8 cellular contexts compared by ENCODE assay signal in the genomic region with DNA sequence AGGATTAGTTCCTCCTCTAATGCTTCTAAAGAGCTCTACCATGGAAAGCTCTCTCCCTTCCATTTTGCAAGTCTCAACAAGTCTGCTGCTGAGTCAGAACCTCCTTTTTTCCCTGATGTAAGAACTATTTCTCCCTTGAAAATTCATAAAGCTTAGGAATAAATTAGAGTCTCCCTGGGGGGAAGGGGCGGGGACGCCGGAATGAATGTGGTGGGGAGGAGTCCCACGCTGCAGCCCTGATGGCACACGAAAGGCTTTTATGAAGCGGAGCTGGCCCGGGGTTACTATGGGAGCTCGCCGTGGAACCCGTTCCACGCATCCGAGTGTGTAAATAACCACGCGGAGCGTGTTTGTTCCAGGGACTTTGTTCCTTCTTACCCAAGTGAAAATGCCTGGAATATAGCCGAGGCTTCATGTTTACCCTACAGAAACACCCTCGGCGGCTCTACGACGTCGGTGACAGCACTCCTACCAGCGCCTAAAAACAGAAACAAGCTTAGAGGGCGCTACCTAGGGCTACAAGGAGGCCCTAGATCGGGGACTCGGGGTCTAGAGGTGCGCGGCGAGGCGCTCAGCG. TPM values are rescaled to one million over a fixed set of nuclear protein-coding genes. Genes with fewer than 3 reads are reported as not detected.
DNase-seq lines count a peak whose midpoint lies in the region; ATAC-seq, FAIRE-seq and TF ChIP-seq lines count a peak whose summit lies in the region.

No MANE protein-coding gene starts in this region.

- H2AFZ ChIP-seq in SU-DHL-6 (ENCODE audit: low read depth, low read length, severe bottlenecking) (peak overlapping the region; percentile 95), hepatocyte (peak overlapping the region; percentile 62)

- no peaks in the 10 kb centered on the region for H3K4me1 ChIP-seq in hepatocyte (ENCODE audit: insufficient read depth)

- H3K79me2 ChIP-seq in SU-DHL-6 (ENCODE audit: insufficient read depth, low read length) (peaks cover 18% of the 10 kb centered on the region), hepatocyte (peaks cover 19% of the 10 kb centered on the region)

- H3K9me2 ChIP-seq in SU-DHL-6 (replicated peaks; ENCODE audit: insufficient read depth, low read length) (no peaks in the 10 kb centered on the region), hepatocyte (replicated peaks; ENCODE audit: insufficient read depth) (no peaks in the 10 kb centered on the region)

- H3K4me2 ChIP-seq in SU-DHL-6 (ENCODE audit: low read depth, low read length, poor library complexity, severe bottlenecking) (peak overlapping the region; percentile 90), hepatocyte (peak overlapping the region; percentile 84)

- H3K27me3 ChIP-seq in SU-DHL-6 (ENCODE audit: low read length) (no peaks in the 10 kb centered on the region), hepatocyte (no peaks in the 10 kb centered on the region)

- DNase-seq in EL (peak; percentile 84), HuH-7 (ENCODE audit: low spot score) (peak; percentile 50), astrocyte of the cerebellum (ENCODE audit: low read depth) (peak; percentile 89), hepatocyte (ENCODE audit: low spot score) (peak; percentile 83), pulmonary artery endothelial cell (ENCODE audit: low read depth, low spot score) (peak; percentile 60), GM12891 (ENCODE audit: insufficient read length, low spot score) (no peak)

- in situ Hi-C loops in astrocyte of the cerebellum (cut with HindIII; ENCODE audit: low sequenced_read_pairs), result loop anchor here (5.0 to 25.0 kb wide), 2 partner anchors 1094 to 1339 kb away; no protein-coding TSS in a partner anchor

- peak; percentile 23 for ATAC-seq in GM21576 (IDR thresholded peaks at IDR 0.05; ENCODE audit: unreplicated experiment)

- under 1% methylated on average over 30 of the region's 30 CpGs for WGBS in hepatocyte (ENCODE audit: low lambda C conversion rate, missing lambda C conversion rate)

- H3K4me3 ChIP-seq in SU-DHL-6 (ENCODE audit: insufficient read depth, low read length, poor library complexity, severe bottlenecking) (peak overlapping the region; percentile 79), astrocyte of the cerebellum (ENCODE audit: low read depth, low read length) (peak overlapping the region; percentile 88), hepatocyte (peak overlapping the region; percentile 54)

- FAIRE-seq in GM12891 (lab: Jason Lieb, UNC), result no peak

- TF ChIP-seq POLR2A in GM12891 (IDR thresholded peaks at IDR 0.05; ENCODE audit: low read depth, low read length), result no peak

- H4K20me1 ChIP-seq in SU-DHL-6 (ENCODE audit: low read depth, low read length) (no peaks in the 10 kb centered on the region), hepatocyte (ENCODE audit: insufficient read depth, poor library complexity, severe bottlenecking) (peaks cover 9% of the 10 kb centered on the region)

- H3F3A ChIP-seq in SU-DHL-6 (ENCODE audit: insufficient read depth), result peaks cover 13% of the 10 kb centered on the region

- peak overlapping the region; percentile 97 for H3K27ac ChIP-seq in SU-DHL-6 (ENCODE audit: low read depth, low read length)
- H3K27ac ChIP-seq in hepatocyte, result peak overlapping the region; percentile 100

- TF ChIP-seq CTCF in SU-DHL-6 (IDR thresholded peaks at IDR 0.05; ENCODE audit: insufficient read depth, low read length, poor library complexity, severe bottlenecking), result no peak
- TF ChIP-seq CTCF in astrocyte of the cerebellum (IDR thresholded peaks at IDR 0.05; ENCODE audit: low read depth, low read length, missing control alignments), result no peak
- peak; percentile 22 for TF ChIP-seq CTCF in hepatocyte (IDR thresholded peaks at IDR 0.05; ENCODE audit: poor library complexity)

- peak overlapping the region; percentile 90 for H3K9ac ChIP-seq in SU-DHL-6 (ENCODE audit: low read length)

- H3K9me3 ChIP-seq in SU-DHL-6 (ENCODE audit: insufficient read depth, low read length), result no peaks in the 10 kb centered on the region
- no peaks in the 10 kb centered on the region for H3K9me3 ChIP-seq in hepatocyte (ENCODE audit: low read depth)

- H3K36me3 ChIP-seq in SU-DHL-6 (ENCODE audit: low read length) (no peaks in the 10 kb centered on the region), hepatocyte (replicated peaks; ENCODE audit: insufficient read depth, low read depth) (no peaks in the 10 kb centered on the region)

TF ChIP-seq in GM12891, 5 proteins besides CTCF, POLR2A, EP300 and RAD21:
- TF ChIP-seq PAX5 (IDR thresholded peaks at IDR 0.05; ENCODE audit: insufficient read depth, low read length, severe bottlenecking) (no peak), SPI1 (IDR thresholded peaks at IDR 0.05; ENCODE audit: low read depth, low read length) (no peak), TAF1 (IDR thresholded peaks at IDR 0.05; ENCODE audit: low read depth, low read length) (no peak), POU2F2 (IDR thresholded peaks at IDR 0.05; ENCODE audit: low read depth, low read length) (no peak), POLR2AphosphoS5 (IDR thresholded peaks at IDR 0.05; ENCODE audit: low read depth, low read length) (no peak)

RNA-seq across cellular contexts. Expression of a gene that starts 0.9 kb away (rescaled TPM):
- 16.6 and 18.1 TPM in 2 replicates for total RNA-seq in hepatocyte
- polyA plus RNA-seq in hepatocyte, result 4.4 and 6.9 TPM in 2 replicates
- total RNA-seq in pulmonary artery endothelial cell, result 5.4 and 6.0 TPM in 2 replicates
- 2.2 TPM for polyA plus RNA-seq in GM12891 (2012; ENCODE audit: low read depth, missing spikeins)
